23 cellular contexts compared by ENCODE assay signal in the genomic region with DNA sequence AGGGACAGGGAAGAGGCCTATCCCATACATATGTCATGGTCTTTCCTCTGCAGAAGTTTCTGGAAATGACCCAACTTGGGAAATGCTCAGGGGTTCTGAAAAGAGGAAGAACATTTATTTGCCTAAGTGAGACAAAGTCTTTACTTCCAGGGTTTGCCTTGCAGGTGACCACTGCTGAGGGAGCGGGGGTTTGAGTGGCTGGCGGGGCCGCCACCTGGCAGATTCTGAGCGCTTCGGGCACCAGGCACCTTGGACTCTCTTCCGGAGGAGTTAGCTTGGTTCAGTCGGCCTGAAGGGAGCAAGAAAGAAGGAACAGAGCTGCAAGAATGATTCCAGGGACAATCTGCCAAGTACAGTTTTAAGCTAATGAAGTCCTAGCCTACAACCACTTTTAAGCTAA. TPM values are rescaled to one million over a fixed set of nuclear protein-coding genes. Genes with fewer than 3 reads are reported as not detected.
"Had no signal": no experiment of that assay in that cellular context is flagged by ENCODE, and none has a peak within 500 bp of the region (broad histone marks: within the 10 kb centered on the region; RNA-seq: fewer than 3 reads in every experiment).

No MANE protein-coding gene starts in this region.

- DNase-seq: activated CD4-positive, CD25-positive, alpha-beta regulatory T cell treated with anti-CD3 and anti-CD28 coated beads, Interleukin-2, amount 50 U/mL, for 72 hours; activated naive CD4-positive, alpha-beta T cell; activated naive CD8-positive, alpha-beta T cell treated with anti-CD3 and anti-CD28 coated beads for 36 hours; activated T-cell treated with anti-CD3 and anti-CD28 coated beads for 4 hours; amygdala; dorsolateral prefrontal cortex; foreskin melanocyte; left lung; ovary; right lobe of liver; stimulated activated CD4-positive, alpha-beta T cell treated with anti-CD3 and anti-CD28 coated beads, Interleukin-4, amount 100 ng/mL, for 1 hour; stimulated activated naive CD8-positive, alpha-beta T cell treated with anti-CD3 and anti-CD28 coated beads, Interleukin-15, amount 100 ng/mL, for 72 hours; T-helper 1 cell had no signal

- H3K27me3 Mint-ChIP-seq: activated naive CD8-positive, alpha-beta T cell treated with anti-CD3 and anti-CD28 coated beads for 36 hours; activated T-helper 17 cell treated with anti-CD3 and anti-CD28 coated beads, Interleukin-2, amount 50 U/mL, for 72 hours; stimulated activated naive CD8-positive, alpha-beta T cell treated with anti-CD3 and anti-CD28 coated beads, Interleukin-15, amount 100 ng/mL, for 72 hours; type B pancreatic cell had no signal

- H3K9me3 ChIP-seq: left lung, ovary, right lobe of liver had no signal

- H3K4me3 Mint-ChIP-seq: activated naive CD8-positive, alpha-beta T cell treated with anti-CD3 and anti-CD28 coated beads for 36 hours; activated T-helper 17 cell treated with anti-CD3 and anti-CD28 coated beads, Interleukin-2, amount 50 U/mL, for 72 hours; stimulated activated naive CD8-positive, alpha-beta T cell treated with anti-CD3 and anti-CD28 coated beads, Interleukin-15, amount 100 ng/mL, for 72 hours; type B pancreatic cell had no signal

- ATAC-seq: activated T-helper 17 cell treated with anti-CD3 and anti-CD28 coated beads, Interleukin-2, amount 50 U/mL, for 72 hours; left lung; stimulated activated naive CD8-positive, alpha-beta T cell treated with anti-CD3 and anti-CD28 coated beads, Interleukin-15, amount 100 ng/mL, for 72 hours had no signal

- H3K4me1 ChIP-seq: right lobe of liver had no signal

- H3K27ac Mint-ChIP-seq: activated naive CD8-positive, alpha-beta T cell treated with anti-CD3 and anti-CD28 coated beads for 36 hours; activated T-helper 17 cell treated with anti-CD3 and anti-CD28 coated beads, Interleukin-2, amount 50 U/mL, for 72 hours; type B pancreatic cell had no signal

- H3K27me3 ChIP-seq: dorsolateral prefrontal cortex, left lung, ovary, right lobe of liver had no signal

- H3K4me3 ChIP-seq: dorsolateral prefrontal cortex, left lung, ovary, right lobe of liver, smooth muscle cell had no signal

- H3K27ac ChIP-seq: dorsolateral prefrontal cortex, left lung, ovary, right lobe of liver had no signal

- H3K9me3 Mint-ChIP-seq: activated naive CD8-positive, alpha-beta T cell treated with anti-CD3 and anti-CD28 coated beads for 36 hours; activated T-helper 17 cell treated with anti-CD3 and anti-CD28 coated beads, Interleukin-2, amount 50 U/mL, for 72 hours; stimulated activated naive CD8-positive, alpha-beta T cell treated with anti-CD3 and anti-CD28 coated beads, Interleukin-15, amount 100 ng/mL, for 72 hours; type B pancreatic cell had no signal

- H3K36me3 ChIP-seq: ovary, right lobe of liver had no signal

- H3K4me2 ChIP-seq: smooth muscle cell had no signal

RNA-seq across cellular contexts. Expression of gene CPA1, which starts 18.5 kb away (rescaled TPM):
- total RNA-seq: activated naive CD8-positive, alpha-beta T cell treated with anti-CD3 and anti-CD28 coated beads for 36 hours; activated T-helper 17 cell treated with anti-CD3 and anti-CD28 coated beads, Interleukin-2, amount 50 U/mL, for 72 hours; cardiac septum; epithelial cell of proximal tubule; kidney epithelial cell; lung microvascular endothelial cell; mononuclear cell; pulmonary artery endothelial cell; right lobe of liver; temporal lobe had no signal

RNA-seq across cellular contexts. Expression of gene CPA5, which starts 54.1 kb away (rescaled TPM):
- total RNA-seq: cardiac septum, kidney epithelial cell, left lung, lung microvascular endothelial cell, mononuclear cell, ovary, pulmonary artery endothelial cell, right lobe of liver, smooth muscle cell, temporal lobe had no signal
- polyA plus RNA-seq: ovary, smooth muscle cell had no signal
